ENCODE assay signal across 1 cellular context in the genomic region with DNA sequence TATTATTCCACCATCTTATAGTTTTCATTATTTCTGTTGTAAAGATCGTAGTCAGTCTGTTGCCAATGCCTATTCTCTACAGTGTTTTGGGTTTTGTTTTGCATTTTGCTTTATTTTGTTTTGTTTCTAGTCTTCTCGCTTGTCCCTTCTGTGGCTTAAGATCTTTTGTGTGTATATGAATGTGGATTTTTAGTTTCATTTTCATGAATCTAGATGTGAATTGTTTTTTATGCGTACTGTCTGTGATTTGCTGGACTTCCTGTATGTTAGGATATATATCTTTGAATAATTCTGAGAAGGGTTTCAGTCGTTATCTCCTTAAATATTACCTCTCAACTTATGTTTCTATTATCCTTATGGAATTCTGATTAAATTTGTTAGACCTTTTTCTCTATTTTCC.
TF ChIP-seq lines count a peak whose summit lies in the region.

No MANE protein-coding gene starts in this region.

TF ChIP-seq in GM12878, 131 proteins besides CTCF, POLR2A, EP300 and RAD21:
- no peak for TF ChIP-seq IRF4 (IDR thresholded peaks at IDR 0.05; ENCODE audit: low read depth, low read length)
- TF ChIP-seq, protein P1, sequence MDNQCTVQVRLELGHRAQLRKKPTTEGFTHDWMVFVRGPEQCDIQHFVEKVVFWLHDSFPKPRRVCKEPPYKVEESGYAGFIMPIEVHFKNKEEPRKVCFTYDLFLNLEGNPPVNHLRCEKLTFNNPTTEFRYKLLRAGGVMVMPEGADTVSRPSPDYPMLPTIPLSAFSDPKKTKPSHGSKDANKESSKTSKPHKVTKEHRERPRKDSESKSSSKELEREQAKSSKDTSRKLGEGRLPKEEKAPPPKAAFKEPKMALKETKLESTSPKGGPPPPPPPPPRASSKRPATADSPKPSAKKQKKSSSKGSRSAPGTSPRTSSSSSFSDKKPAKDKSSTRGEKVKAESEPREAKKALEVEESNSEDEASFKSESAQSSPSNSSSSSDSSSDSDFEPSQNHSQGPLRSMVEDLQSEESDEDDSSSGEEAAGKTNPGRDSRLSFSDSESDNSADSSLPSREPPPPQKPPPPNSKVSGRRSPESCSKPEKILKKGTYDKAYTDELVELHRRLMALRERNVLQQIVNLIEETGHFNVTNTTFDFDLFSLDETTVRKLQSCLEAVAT (IDR thresholded peaks at IDR 0.05) = 0 out of 2 replicates have a peak, but pooled peaks have one; percentile 28
- TF ChIP-seq, protein P2, sequence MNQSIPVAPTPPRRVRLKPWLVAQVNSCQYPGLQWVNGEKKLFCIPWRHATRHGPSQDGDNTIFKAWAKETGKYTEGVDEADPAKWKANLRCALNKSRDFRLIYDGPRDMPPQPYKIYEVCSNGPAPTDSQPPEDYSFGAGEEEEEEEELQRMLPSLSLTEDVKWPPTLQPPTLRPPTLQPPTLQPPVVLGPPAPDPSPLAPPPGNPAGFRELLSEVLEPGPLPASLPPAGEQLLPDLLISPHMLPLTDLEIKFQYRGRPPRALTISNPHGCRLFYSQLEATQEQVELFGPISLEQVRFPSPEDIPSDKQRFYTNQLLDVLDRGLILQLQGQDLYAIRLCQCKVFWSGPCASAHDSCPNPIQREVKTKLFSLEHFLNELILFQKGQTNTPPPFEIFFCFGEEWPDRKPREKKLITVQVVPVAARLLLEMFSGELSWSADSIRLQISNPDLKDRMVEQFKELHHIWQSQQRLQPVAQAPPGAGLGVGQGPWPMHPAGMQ (IDR thresholded peaks at IDR 0.05; ENCODE audit: borderline replicate concordance) = no peak
- TF ChIP-seq, protein P3, sequence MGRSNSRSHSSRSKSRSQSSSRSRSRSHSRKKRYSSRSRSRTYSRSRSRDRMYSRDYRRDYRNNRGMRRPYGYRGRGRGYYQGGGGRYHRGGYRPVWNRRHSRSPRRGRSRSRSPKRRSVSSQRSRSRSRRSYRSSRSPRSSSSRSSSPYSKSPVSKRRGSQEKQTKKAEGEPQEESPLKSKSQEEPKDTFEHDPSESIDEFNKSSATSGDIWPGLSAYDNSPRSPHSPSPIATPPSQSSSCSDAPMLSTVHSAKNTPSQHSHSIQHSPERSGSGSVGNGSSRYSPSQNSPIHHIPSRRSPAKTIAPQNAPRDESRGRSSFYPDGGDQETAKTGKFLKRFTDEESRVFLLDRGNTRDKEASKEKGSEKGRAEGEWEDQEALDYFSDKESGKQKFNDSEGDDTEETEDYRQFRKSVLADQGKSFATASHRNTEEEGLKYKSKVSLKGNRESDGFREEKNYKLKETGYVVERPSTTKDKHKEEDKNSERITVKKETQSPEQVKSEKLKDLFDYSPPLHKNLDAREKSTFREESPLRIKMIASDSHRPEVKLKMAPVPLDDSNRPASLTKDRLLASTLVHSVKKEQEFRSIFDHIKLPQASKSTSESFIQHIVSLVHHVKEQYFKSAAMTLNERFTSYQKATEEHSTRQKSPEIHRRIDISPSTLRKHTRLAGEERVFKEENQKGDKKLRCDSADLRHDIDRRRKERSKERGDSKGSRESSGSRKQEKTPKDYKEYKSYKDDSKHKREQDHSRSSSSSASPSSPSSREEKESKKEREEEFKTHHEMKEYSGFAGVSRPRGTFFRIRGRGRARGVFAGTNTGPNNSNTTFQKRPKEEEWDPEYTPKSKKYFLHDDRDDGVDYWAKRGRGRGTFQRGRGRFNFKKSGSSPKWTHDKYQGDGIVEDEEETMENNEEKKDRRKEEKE (IDR thresholded peaks at IDR 0.05) = no peak
